ENCODE assay signal across 1 cellular context in genomic region chr10:73874267-73875138, GRCh38.
TF ChIP-seq lines count a peak whose summit lies in the region.

Gene CAMK2G, minus strand, starts transcription at chr10:73874555. Its CDS starts 94 bp downstream, at chr10:73874461.

TF ChIP-seq in SK-N-SH treated with all-trans-retinoic acid at 6 μM for 48 hours, 23 proteins besides CTCF, POLR2A, EP300 and RAD21 (continued from another document):
- TF ChIP-seq PATZ1 (CRISPR knock-in tag; IDR thresholded peaks at IDR 0.05; ENCODE audit: borderline replicate concordance), result no peak
- no peak for TF ChIP-seq ZFP30 (CRISPR knock-in tag; IDR thresholded peaks at IDR 0.05)
- no peak for TF ChIP-seq ISL1 (CRISPR knock-in tag; IDR thresholded peaks at IDR 0.05)
- TF ChIP-seq ZNF8 (CRISPR knock-in tag; IDR thresholded peaks at IDR 0.05), result no peak
- TF ChIP-seq TOX (CRISPR knock-in tag; IDR thresholded peaks at IDR 0.05; ENCODE audit: borderline replicate concordance), result no peak
- no peak for TF ChIP-seq SNAI2 (CRISPR knock-in tag; IDR thresholded peaks at IDR 0.05)
- TF ChIP-seq CSDC2 (CRISPR knock-in tag; IDR thresholded peaks at IDR 0.05), result no peak
- no peak for TF ChIP-seq BACH2 (CRISPR knock-in tag; IDR thresholded peaks at IDR 0.05; ENCODE audit: borderline replicate concordance)
- TF ChIP-seq CREB5 (CRISPR knock-in tag; IDR thresholded peaks at IDR 0.05; ENCODE audit: low read depth), result no peak
TF ChIP-seq in SK-N-SH treated with all-trans-retinoic acid at 6 μM for 48 hours: peak in this region for 0.
